Comparison of ENCODE assay signal across 1 cellular context in the genomic region with DNA sequence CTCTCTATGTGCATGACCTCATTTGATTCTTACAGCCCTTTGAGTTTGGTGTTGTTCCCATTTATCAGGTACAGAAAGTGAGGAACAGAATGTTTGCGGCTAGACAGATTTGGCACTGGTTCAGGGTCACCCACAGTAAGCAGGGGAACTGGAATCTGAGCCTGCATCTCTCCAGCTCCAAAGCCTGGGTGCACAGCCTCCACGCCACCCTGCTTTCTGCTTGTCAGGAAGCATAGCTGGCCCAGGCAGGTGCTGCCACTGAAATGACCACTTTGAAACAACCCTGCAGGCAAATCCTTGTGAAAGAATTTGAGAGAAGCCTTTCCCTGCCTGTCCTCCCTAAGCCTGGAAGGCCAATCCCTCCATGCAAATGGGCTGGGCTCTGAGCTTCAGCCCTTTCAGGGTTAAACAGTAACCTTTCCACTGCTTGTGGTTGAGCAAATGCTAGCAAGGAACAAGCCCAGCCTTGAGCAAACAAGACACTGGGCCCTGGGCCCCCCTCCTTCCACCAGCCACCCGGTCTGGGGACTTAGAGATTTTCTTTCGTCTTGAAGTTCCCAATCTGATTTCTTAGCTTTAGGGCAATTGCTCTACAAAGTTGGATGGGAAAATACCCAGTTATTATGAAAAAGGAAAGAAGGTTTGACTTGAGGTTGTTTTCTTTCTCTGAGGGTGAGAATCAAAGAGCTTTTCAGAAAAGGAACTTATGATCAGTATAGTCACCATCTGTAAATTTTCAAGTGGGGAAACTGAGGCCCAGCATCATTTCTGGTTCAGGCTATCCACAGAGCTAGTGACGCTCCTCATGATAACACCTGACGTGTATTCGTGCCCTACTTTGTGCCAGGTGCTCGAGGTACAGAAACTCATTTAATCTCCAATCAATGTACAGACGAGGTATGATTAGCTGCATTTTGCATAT.
TF ChIP-seq lines count a peak whose summit lies in the region.

No MANE protein-coding gene starts in this region.

TF ChIP-seq in HepG2, 621 proteins besides CTCF, POLR2A, EP300 and RAD21 (continued from another document and continues in another):
- TF ChIP-seq, protein P1, sequence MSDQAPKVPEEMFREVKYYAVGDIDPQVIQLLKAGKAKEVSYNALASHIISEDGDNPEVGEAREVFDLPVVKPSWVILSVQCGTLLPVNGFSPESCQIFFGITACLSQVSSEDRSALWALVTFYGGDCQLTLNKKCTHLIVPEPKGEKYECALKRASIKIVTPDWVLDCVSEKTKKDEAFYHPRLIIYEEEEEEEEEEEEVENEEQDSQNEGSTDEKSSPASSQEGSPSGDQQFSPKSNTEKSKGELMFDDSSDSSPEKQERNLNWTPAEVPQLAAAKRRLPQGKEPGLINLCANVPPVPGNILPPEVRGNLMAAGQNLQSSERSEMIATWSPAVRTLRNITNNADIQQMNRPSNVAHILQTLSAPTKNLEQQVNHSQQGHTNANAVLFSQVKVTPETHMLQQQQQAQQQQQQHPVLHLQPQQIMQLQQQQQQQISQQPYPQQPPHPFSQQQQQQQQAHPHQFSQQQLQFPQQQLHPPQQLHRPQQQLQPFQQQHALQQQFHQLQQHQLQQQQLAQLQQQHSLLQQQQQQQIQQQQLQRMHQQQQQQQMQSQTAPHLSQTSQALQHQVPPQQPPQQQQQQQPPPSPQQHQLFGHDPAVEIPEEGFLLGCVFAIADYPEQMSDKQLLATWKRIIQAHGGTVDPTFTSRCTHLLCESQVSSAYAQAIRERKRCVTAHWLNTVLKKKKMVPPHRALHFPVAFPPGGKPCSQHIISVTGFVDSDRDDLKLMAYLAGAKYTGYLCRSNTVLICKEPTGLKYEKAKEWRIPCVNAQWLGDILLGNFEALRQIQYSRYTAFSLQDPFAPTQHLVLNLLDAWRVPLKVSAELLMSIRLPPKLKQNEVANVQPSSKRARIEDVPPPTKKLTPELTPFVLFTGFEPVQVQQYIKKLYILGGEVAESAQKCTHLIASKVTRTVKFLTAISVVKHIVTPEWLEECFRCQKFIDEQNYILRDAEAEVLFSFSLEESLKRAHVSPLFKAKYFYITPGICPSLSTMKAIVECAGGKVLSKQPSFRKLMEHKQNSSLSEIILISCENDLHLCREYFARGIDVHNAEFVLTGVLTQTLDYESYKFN (CRISPR knock-in tag; conservative IDR thresholded peaks at IDR 0.05): peak; percentile 90
- TF ChIP-seq ZNF891 (CRISPR knock-in tag; IDR thresholded peaks at IDR 0.05) (no peak), FOXP1 (IDR thresholded peaks at IDR 0.05) (no peak), FOXP1 (CRISPR knock-in tag; IDR thresholded peaks at IDR 0.05) (peak; percentile 52; the same call in 1 of the 2 replicates), ZNF652 (CRISPR knock-in tag; IDR thresholded peaks at IDR 0.05; ENCODE audit: borderline replicate concordance, low read depth) (peak; percentile 97), ZNF12 (CRISPR knock-in tag; IDR thresholded peaks at IDR 0.05) (0 out of 2 replicates have a peak, but pooled peaks have one; percentile 44), SRSF9 (IDR thresholded peaks at IDR 0.05; ENCODE audit: borderline replicate concordance, insufficient read depth, low read depth, low read length, poor library complexity, severe bottlenecking) (no peak), ZNF335 (CRISPR knock-in tag; IDR thresholded peaks at IDR 0.05) (peak; percentile 61; the same call in 1 of the 2 replicates), ZNF788 (CRISPR knock-in tag; IDR thresholded peaks at IDR 0.05; ENCODE audit: borderline replicate concordance) (peak; percentile 69; the same call in 1 of the 2 replicates), KDM1A (CRISPR knock-in tag; IDR thresholded peaks at IDR 0.05) (peak; percentile 97), ZNF253 (CRISPR knock-in tag; IDR thresholded peaks at IDR 0.05; ENCODE audit: borderline replicate concordance) (no peak), GATAD2A (CRISPR knock-in tag; IDR thresholded peaks at IDR 0.05) (peak; percentile 93), RFX3 (CRISPR knock-in tag; IDR thresholded peaks at IDR 0.05) (no peak), ZNF292 (CRISPR knock-in tag; IDR thresholded peaks at IDR 0.05; ENCODE audit: borderline replicate concordance, low read depth) (peak; percentile 91; the same call in 1 of the 2 replicates), SKI (IDR thresholded peaks at IDR 0.05; ENCODE audit: partially characterized antibody) (peak; percentile 20), SOX5 (CRISPR knock-in tag; IDR thresholded peaks at IDR 0.05; ENCODE audit: borderline replicate concordance) (peak; percentile 60; the same call in 1 of the 2 replicates), BCL6 (CRISPR knock-in tag; IDR thresholded peaks at IDR 0.05) (no peak), HCFC1 (IDR thresholded peaks at IDR 0.05; ENCODE audit: low read depth, low read length) (peak; percentile 22; the same call in 1 of the 2 replicates), ELF3 (CRISPR knock-in tag; IDR thresholded peaks at IDR 0.05) (peak; percentile 71), ERF (CRISPR knock-in tag; IDR thresholded peaks at IDR 0.05) (no peak), FOXK1 (CRISPR knock-in tag; IDR thresholded peaks at IDR 0.05; ENCODE audit: borderline replicate concordance, low read depth) (no peak), ZNF264 (CRISPR knock-in tag; IDR thresholded peaks at IDR 0.05) (0 out of 2 replicates have a peak, but pooled peaks have one; percentile 60), ISX (CRISPR knock-in tag; conservative IDR thresholded peaks at IDR 0.05) (no peak)
- TF ChIP-seq, protein P2, sequence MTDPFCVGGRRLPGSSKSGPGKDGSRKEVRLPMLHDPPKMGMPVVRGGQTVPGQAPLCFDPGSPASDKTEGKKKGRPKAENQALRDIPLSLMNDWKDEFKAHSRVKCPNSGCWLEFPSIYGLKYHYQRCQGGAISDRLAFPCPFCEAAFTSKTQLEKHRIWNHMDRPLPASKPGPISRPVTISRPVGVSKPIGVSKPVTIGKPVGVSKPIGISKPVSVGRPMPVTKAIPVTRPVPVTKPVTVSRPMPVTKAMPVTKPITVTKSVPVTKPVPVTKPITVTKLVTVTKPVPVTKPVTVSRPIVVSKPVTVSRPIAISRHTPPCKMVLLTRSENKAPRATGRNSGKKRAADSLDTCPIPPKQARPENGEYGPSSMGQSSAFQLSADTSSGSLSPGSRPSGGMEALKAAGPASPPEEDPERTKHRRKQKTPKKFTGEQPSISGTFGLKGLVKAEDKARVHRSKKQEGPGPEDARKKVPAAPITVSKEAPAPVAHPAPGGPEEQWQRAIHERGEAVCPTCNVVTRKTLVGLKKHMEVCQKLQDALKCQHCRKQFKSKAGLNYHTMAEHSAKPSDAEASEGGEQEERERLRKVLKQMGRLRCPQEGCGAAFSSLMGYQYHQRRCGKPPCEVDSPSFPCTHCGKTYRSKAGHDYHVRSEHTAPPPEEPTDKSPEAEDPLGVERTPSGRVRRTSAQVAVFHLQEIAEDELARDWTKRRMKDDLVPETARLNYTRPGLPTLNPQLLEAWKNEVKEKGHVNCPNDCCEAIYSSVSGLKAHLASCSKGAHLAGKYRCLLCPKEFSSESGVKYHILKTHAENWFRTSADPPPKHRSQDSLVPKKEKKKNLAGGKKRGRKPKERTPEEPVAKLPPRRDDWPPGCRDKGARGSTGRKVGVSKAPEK (CRISPR knock-in tag; IDR thresholded peaks at IDR 0.05; ENCODE audit: borderline replicate concordance): no peak
- TF ChIP-seq, protein P3, sequence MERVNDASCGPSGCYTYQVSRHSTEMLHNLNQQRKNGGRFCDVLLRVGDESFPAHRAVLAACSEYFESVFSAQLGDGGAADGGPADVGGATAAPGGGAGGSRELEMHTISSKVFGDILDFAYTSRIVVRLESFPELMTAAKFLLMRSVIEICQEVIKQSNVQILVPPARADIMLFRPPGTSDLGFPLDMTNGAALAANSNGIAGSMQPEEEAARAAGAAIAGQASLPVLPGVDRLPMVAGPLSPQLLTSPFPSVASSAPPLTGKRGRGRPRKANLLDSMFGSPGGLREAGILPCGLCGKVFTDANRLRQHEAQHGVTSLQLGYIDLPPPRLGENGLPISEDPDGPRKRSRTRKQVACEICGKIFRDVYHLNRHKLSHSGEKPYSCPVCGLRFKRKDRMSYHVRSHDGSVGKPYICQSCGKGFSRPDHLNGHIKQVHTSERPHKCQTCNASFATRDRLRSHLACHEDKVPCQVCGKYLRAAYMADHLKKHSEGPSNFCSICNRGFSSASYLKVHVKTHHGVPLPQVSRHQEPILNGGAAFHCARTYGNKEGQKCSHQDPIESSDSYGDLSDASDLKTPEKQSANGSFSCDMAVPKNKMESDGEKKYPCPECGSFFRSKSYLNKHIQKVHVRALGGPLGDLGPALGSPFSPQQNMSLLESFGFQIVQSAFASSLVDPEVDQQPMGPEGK (CRISPR knock-in tag; IDR thresholded peaks at IDR 0.05): peak; percentile 76
- TF ChIP-seq, protein P4, sequence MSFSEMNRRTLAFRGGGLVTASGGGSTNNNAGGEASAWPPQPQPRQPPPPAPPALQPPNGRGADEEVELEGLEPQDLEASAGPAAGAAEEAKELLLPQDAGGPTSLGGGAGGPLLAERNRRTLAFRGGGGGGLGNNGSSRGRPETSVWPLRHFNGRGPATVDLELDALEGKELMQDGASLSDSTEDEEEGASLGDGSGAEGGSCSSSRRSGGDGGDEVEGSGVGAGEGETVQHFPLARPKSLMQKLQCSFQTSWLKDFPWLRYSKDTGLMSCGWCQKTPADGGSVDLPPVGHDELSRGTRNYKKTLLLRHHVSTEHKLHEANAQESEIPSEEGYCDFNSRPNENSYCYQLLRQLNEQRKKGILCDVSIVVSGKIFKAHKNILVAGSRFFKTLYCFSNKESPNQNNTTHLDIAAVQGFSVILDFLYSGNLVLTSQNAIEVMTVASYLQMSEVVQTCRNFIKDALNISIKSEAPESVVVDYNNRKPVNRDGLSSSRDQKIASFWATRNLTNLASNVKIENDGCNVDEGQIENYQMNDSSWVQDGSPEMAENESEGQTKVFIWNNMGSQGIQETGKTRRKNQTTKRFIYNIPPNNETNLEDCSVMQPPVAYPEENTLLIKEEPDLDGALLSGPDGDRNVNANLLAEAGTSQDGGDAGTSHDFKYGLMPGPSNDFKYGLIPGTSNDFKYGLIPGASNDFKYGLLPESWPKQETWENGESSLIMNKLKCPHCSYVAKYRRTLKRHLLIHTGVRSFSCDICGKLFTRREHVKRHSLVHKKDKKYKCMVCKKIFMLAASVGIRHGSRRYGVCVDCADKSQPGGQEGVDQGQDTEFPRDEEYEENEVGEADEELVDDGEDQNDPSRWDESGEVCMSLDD (CRISPR knock-in tag; IDR thresholded peaks at IDR 0.05; ENCODE audit: borderline replicate concordance): no peak
- TF ChIP-seq, protein P5, sequence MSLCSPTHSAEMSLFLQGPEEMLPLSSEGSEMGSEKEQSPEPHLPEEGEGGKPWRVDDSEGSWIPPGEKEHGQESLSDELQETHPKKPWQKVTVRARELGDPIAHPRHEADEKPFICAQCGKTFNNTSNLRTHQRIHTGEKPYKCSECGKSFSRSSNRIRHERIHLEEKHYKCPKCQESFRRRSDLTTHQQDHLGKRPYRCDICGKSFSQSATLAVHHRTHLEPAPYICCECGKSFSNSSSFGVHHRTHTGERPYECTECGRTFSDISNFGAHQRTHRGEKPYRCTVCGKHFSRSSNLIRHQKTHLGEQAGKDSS (CRISPR knock-in tag; IDR thresholded peaks at IDR 0.05; ENCODE audit: borderline replicate concordance, low read depth): no peak
- TF ChIP-seq, protein P6, sequence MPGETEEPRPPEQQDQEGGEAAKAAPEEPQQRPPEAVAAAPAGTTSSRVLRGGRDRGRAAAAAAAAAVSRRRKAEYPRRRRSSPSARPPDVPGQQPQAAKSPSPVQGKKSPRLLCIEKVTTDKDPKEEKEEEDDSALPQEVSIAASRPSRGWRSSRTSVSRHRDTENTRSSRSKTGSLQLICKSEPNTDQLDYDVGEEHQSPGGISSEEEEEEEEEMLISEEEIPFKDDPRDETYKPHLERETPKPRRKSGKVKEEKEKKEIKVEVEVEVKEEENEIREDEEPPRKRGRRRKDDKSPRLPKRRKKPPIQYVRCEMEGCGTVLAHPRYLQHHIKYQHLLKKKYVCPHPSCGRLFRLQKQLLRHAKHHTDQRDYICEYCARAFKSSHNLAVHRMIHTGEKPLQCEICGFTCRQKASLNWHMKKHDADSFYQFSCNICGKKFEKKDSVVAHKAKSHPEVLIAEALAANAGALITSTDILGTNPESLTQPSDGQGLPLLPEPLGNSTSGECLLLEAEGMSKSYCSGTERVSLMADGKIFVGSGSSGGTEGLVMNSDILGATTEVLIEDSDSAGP (CRISPR knock-in tag; IDR thresholded peaks at IDR 0.05; ENCODE audit: borderline replicate concordance): peak; percentile 46; the same call in 1 of the 2 replicates
- TF ChIP-seq, protein P7, sequence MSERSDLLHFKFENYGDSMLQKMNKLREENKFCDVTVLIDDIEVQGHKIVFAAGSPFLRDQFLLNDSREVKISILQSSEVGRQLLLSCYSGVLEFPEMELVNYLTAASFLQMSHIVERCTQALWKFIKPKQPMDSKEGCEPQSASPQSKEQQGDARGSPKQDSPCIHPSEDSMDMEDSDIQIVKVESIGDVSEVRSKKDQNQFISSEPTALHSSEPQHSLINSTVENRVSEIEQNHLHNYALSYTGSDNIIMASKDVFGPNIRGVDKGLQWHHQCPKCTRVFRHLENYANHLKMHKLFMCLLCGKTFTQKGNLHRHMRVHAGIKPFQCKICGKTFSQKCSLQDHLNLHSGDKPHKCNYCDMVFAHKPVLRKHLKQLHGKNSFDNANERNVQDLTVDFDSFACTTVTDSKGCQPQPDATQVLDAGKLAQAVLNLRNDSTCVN (CRISPR knock-in tag; IDR thresholded peaks at IDR 0.05; ENCODE audit: borderline replicate concordance): no peak; the same call in 1 of the 2 replicates
- TF ChIP-seq, protein P8, sequence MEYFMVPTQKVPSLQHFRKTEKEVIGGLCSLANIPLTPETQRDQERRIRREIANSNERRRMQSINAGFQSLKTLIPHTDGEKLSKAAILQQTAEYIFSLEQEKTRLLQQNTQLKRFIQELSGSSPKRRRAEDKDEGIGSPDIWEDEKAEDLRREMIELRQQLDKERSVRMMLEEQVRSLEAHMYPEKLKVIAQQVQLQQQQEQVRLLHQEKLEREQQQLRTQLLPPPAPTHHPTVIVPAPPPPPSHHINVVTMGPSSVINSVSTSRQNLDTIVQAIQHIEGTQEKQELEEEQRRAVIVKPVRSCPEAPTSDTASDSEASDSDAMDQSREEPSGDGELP (IDR thresholded peaks at IDR 0.05; ENCODE audit: borderline replicate concordance, low read depth): peak; percentile 49; the same call in 1 of the 2 replicates
- TF ChIP-seq, protein P9, sequence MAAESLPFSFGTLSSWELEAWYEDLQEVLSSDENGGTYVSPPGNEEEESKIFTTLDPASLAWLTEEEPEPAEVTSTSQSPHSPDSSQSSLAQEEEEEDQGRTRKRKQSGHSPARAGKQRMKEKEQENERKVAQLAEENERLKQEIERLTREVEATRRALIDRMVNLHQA (CRISPR knock-in tag; IDR thresholded peaks at IDR 0.05): no peak
- TF ChIP-seq, protein P10, sequence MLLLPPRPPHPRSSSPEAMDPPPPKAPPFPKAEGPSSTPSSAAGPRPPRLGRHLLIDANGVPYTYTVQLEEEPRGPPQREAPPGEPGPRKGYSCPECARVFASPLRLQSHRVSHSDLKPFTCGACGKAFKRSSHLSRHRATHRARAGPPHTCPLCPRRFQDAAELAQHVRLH (CRISPR knock-in tag; IDR thresholded peaks at IDR 0.05; ENCODE audit: borderline replicate concordance, low read depth): 0 out of 2 replicates have a peak, but pooled peaks have one; percentile 20
- TF ChIP-seq, protein P11, sequence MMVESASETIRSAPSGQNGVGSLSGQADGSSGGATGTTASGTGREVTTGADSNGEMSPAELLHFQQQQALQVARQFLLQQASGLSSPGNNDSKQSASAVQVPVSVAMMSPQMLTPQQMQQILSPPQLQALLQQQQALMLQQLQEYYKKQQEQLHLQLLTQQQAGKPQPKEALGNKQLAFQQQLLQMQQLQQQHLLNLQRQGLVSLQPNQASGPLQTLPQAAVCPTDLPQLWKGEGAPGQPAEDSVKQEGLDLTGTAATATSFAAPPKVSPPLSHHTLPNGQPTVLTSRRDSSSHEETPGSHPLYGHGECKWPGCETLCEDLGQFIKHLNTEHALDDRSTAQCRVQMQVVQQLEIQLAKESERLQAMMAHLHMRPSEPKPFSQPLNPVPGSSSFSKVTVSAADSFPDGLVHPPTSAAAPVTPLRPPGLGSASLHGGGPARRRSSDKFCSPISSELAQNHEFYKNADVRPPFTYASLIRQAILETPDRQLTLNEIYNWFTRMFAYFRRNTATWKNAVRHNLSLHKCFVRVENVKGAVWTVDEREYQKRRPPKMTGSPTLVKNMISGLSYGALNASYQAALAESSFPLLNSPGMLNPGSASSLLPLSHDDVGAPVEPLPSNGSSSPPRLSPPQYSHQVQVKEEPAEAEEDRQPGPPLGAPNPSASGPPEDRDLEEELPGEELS (CRISPR knock-in tag; IDR thresholded peaks at IDR 0.05): peak; percentile 79
